10 cellular contexts compared by ENCODE assay signal in genomic region chr2:163778045-163778753, GRCh38. TPM values are rescaled to one million over a fixed set of nuclear protein-coding genes. Genes with fewer than 3 reads are reported as not detected.
DNase-seq lines count a peak whose midpoint lies in the region; ATAC-seq and TF ChIP-seq lines count a peak whose summit lies in the region.
"Had no signal": no experiment of that assay in that cellular context is flagged by ENCODE, and none has a peak within 500 bp of the region (broad histone marks: within the 10 kb centered on the region; RNA-seq: fewer than 3 reads in every experiment).

No MANE protein-coding gene starts in this region.

- H3K27me3 ChIP-seq in smooth muscle cell (ENCODE audit: low read depth) = peaks cover 7% of the 10 kb centered on the region
- no peaks in the 10 kb centered on the region for H3K27me3 ChIP-seq in upper lobe of right lung
- H3K27me3 ChIP-seq: tibial nerve had no signal

- no peaks in the 10 kb centered on the region for H3K36me3 Mint-ChIP-seq in natural killer cell treated with Interleukin-12 subunit alpha and Interleukin-12 subunit beta and Interleukin-15 and Interleukin-18, amount 100 ng/mL, for 72 hours

- no peaks in the 10 kb centered on the region for H3F3A ChIP-seq in smooth muscle cell (ENCODE audit: low read depth)

- no peak for ATAC-seq in natural killer cell treated with Interleukin-12 subunit alpha and Interleukin-12 subunit beta and Interleukin-15 and Interleukin-18, amount 100 ng/mL, for 72 hours
- no peak for ATAC-seq in upper lobe of right lung

- H3K4me1 Mint-ChIP-seq in natural killer cell treated with Interleukin-12 subunit alpha and Interleukin-12 subunit beta and Interleukin-15 and Interleukin-18, amount 100 ng/mL, for 72 hours (ENCODE audit: low read depth in 2 of 2) = no peaks in the 10 kb centered on the region

- WGBS in smooth muscle cell (ENCODE audit: low lambda C conversion rate) = 74% methylated on average over 5 of the region's 5 CpGs

- intact Hi-C loops in upper lobe of right lung (cut with DNase I) = no loop called here

- H3K4me1 ChIP-seq in smooth muscle cell (ENCODE audit: low read depth) = peaks cover 4% of the 10 kb centered on the region
- H3K4me1 ChIP-seq in upper lobe of right lung = no peaks in the 10 kb centered on the region
- H3K4me1 ChIP-seq: tibial nerve had no signal

- H4K20me1 ChIP-seq in smooth muscle cell (ENCODE audit: low read depth) = no peaks in the 10 kb centered on the region

- H3K27ac ChIP-seq in RWPE1 (no peak overlapping the region), smooth muscle cell (ENCODE audit: low read depth) (peak overlapping the region; percentile 22), upper lobe of right lung (no peak overlapping the region)
- H3K27ac ChIP-seq: tibial nerve had no signal

- no peak overlapping the region for H3K9ac ChIP-seq in smooth muscle cell (ENCODE audit: low read depth)

- peak; percentile 76 for DNase-seq in GM04503 (ENCODE audit: low read depth)
- DNase-seq in RWPE1 (ENCODE audit: low spot score) = peak; percentile 79
- DNase-seq in fibroblast of peridontal ligament (ENCODE audit: extremely low read depth) = peak; percentile 85
- DNase-seq in smooth muscle cell (lab: John Stamatoyannopoulos, UW; ENCODE audit: unreplicated experiment) = no peak
- no peak for DNase-seq in natural killer cell treated with Interleukin-12 subunit alpha and Interleukin-12 subunit beta and Interleukin-15 and Interleukin-18, amount 100 ng/mL, for 72 hours (ENCODE audit: low spot score)
- no peak for DNase-seq in activated CD8-positive, alpha-beta memory T cell treated with anti-CD3 and anti-CD28 coated beads, Interleukin-2, amount 50 U/mL, for 48 hours
- DNase-seq in upper lobe of right lung = no peak
- no peak for DNase-seq in stimulated activated naive CD4-positive, alpha-beta T cell treated with Interleukin-2 at 50 U/mL for 16 hours (lab: John Stamatoyannopoulos, UW)

- H3K9me3 Mint-ChIP-seq in natural killer cell treated with Interleukin-12 subunit alpha and Interleukin-12 subunit beta and Interleukin-15 and Interleukin-18, amount 100 ng/mL, for 72 hours = peaks cover 10% of the 10 kb centered on the region

- no peak overlapping the region for H3K27ac Mint-ChIP-seq in natural killer cell treated with Interleukin-12 subunit alpha and Interleukin-12 subunit beta and Interleukin-15 and Interleukin-18, amount 100 ng/mL, for 72 hours
- H3K27ac Mint-ChIP-seq: activated T-helper 2 cell treated with anti-CD3 and anti-CD28 coated beads, Interferon-gamma antibody, Interleukin-2, Interleukin-4, amounts not matched to agents 10 μg/mL and 5 μg/mL and 100 μg/mL, durations not matched to agents 14 hours and 24 hours and 36 hours had no signal

- H3K79me2 ChIP-seq in smooth muscle cell (ENCODE audit: low read depth) = no peaks in the 10 kb centered on the region

- POLR2A ChIA-PET in RWPE1 (lab: Yijun Ruan, JAX; ENCODE audit: low non-redundant PET) = no interaction called here

- no peak overlapping the region for H3K4me3 Mint-ChIP-seq in natural killer cell treated with Interleukin-12 subunit alpha and Interleukin-12 subunit beta and Interleukin-15 and Interleukin-18, amount 100 ng/mL, for 72 hours

- CTCF ChIA-PET in RWPE1 (lab: Yijun Ruan, JAX) = interaction anchor here (0.7 to 1.0 kb wide), 2 partner anchors 15 to 23 kb away, joined by 3 read pairs; no protein-coding TSS in a partner anchor

- no peak overlapping the region for H3K4me3 ChIP-seq in smooth muscle cell
- H3K4me3 ChIP-seq in upper lobe of right lung = no peak overlapping the region
- H3K4me3 ChIP-seq: tibial nerve had no signal

- no peak overlapping the region for H3K4me2 ChIP-seq in smooth muscle cell

- no peaks in the 10 kb centered on the region for H3K27me3 Mint-ChIP-seq in natural killer cell treated with Interleukin-12 subunit alpha and Interleukin-12 subunit beta and Interleukin-15 and Interleukin-18, amount 100 ng/mL, for 72 hours

- H2AFZ ChIP-seq in smooth muscle cell (ENCODE audit: low read depth) = no peak overlapping the region

- H3K36me3 ChIP-seq in smooth muscle cell (ENCODE audit: low read depth) (no peaks in the 10 kb centered on the region), upper lobe of right lung (no peaks in the 10 kb centered on the region)
- H3K36me3 ChIP-seq: tibial nerve had no signal

- TF ChIP-seq CTCF in RWPE1 (conservative IDR thresholded peaks at IDR 0.05; ENCODE audit: low read depth) (no peak), smooth muscle cell (IDR thresholded peaks at IDR 0.05; ENCODE audit: borderline replicate concordance, insufficient read depth, poor library complexity, severe bottlenecking) (no peak), upper lobe of right lung (IDR thresholded peaks at IDR 0.05) (no peak)

- H3K9me3 ChIP-seq in smooth muscle cell (replicated peaks; ENCODE audit: low read depth) = no peaks in the 10 kb centered on the region
- H3K9me3 ChIP-seq in upper lobe of right lung = no peaks in the 10 kb centered on the region
- H3K9me3 ChIP-seq: tibial nerve had no signal

RNA-seq across cellular contexts. Expression of gene FIGN, which starts 42.4 kb away (rescaled TPM):
- total RNA-seq in smooth muscle cell (4.8 and 5.6 TPM in 2 replicates), upper lobe of right lung (6.5 TPM)
- polyA plus RNA-seq in smooth muscle cell = 0.71 and 1.0 TPM in 2 replicates
- total RNA-seq in natural killer cell treated with Interleukin-12 subunit alpha and Interleukin-12 subunit beta and Interleukin-15 and Interleukin-18, amount 100 ng/mL, for 72 hours = not detected
- total RNA-seq: activated T-helper 2 cell treated with anti-CD3 and anti-CD28 coated beads, Interferon-gamma antibody, Interleukin-2, Interleukin-4, amounts not matched to agents 10 μg/mL and 5 μg/mL and 100 μg/mL, durations not matched to agents 14 hours and 24 hours and 36 hours had no signal

Comparison
In these comparisons a context has a peak if more than half of its experiments do, and no peak if none do; other contexts are left out.
1. DNase-seq: peak in GM04503 (single experiment), RWPE1 (single experiment) and fibroblast of peridontal ligament (single experiment); none in smooth muscle cell (single experiment), natural killer cell treated with Interleukin-12 subunit alpha and Interleukin-12 subunit beta and Interleukin-15 and Interleukin-18, amount 100 ng/mL, for 72 hours (single experiment), activated CD8-positive, alpha-beta memory T cell treated with anti-CD3 and anti-CD28 coated beads, Interleukin-2, amount 50 U/mL, for 48 hours (single experiment), upper lobe of right lung (single experiment) and stimulated activated naive CD4-positive, alpha-beta T cell treated with Interleukin-2 at 50 U/mL for 16 hours (single experiment).